In genomic region chr12:124736115-124737039, GRCh38 we compare ENCODE assay signal across 14 cellular contexts.
DNase-seq lines count a peak whose midpoint lies in the region; ATAC-seq and TF ChIP-seq lines count a peak whose summit lies in the region.
"Had no signal": no experiment of that assay in that cellular context is flagged by ENCODE, and none has a peak within 500 bp of the region (broad histone marks: within the 10 kb centered on the region; RNA-seq: fewer than 3 reads in every experiment).

No MANE protein-coding gene starts in this region.

- H3K4me3 ChIP-seq in SJCRH30 (peak overlapping the region; percentile 40), coronary artery (peak overlapping the region; percentile 52)

- H3K4me1 ChIP-seq in SJCRH30: peaks cover 36% of the 10 kb centered on the region

- peak; percentile 53 for DNase-seq in activated CD8-positive, alpha-beta memory T cell treated with anti-CD3 and anti-CD28 coated beads, Interleukin-2, amount 10 ng/mL, durations not matched to agents 7 days and 5 days
- DNase-seq in activated CD8-positive, alpha-beta memory T cell treated with anti-CD3 and anti-CD28 coated beads for 24 hours: no peak
- DNase-seq in SJCRH30: peak; percentile 70 to 71
- no peak for DNase-seq in coronary artery (ENCODE audit: low spot score)
- DNase-seq in stimulated activated naive CD8-positive, alpha-beta T cell treated with anti-CD3 and anti-CD28 coated beads, Interleukin-15, Interleukin-2, amounts not matched to agents 100 U/mL and 50 U/mL, for 24 hours: no peak
- no peak for DNase-seq in HPDE6-E6E7 (ENCODE audit: extremely low spot score)
- no peak for DNase-seq in KG1 (lab: John Stamatoyannopoulos, UW)
- no peak for DNase-seq in GF-D8 (lab: John Stamatoyannopoulos, UW)
- DNase-seq: NCI-H1092 treated with DMSO at 0.1 percent for 48 hours, NCI-H446, SHP77 had no signal

- H3K36me3 Mint-ChIP-seq in activated CD8-positive, alpha-beta memory T cell treated with anti-CD3 and anti-CD28 coated beads, Interleukin-2, amount 10 ng/mL, durations not matched to agents 7 days and 5 days: no peaks in the 10 kb centered on the region

- peak overlapping the region; percentile 55 for H3K27ac ChIP-seq in SJCRH30
- H3K27ac ChIP-seq in coronary artery: peak overlapping the region in 1 of 2 donors; percentile 78
- H3K27ac ChIP-seq: neutrophil had no signal

- no peaks in the 10 kb centered on the region for H3K9me3 ChIP-seq in SJCRH30 (replicated peaks)
- H3K9me3 ChIP-seq: neutrophil had no signal

- peak; percentile 52 for ATAC-seq in activated CD8-positive, alpha-beta memory T cell treated with anti-CD3 and anti-CD28 coated beads, Interleukin-2, amount 10 ng/mL, durations not matched to agents 7 days and 5 days
- peak; percentile 26 for ATAC-seq in stimulated activated naive CD8-positive, alpha-beta T cell treated with anti-CD3 and anti-CD28 coated beads, Interleukin-15, Interleukin-2, amounts not matched to agents 100 U/mL and 50 U/mL, for 24 hours
- ATAC-seq: activated CD4-positive, CD25-positive, alpha-beta regulatory T cell treated with anti-CD3 and anti-CD28 coated beads, Interleukin-2, amount 50 U/mL, for 24 hours; left lobe of liver had no signal

- H3K36me3 ChIP-seq in SJCRH30: no peaks in the 10 kb centered on the region
- H3K36me3 ChIP-seq: neutrophil had no signal

- H3K4me1 Mint-ChIP-seq in activated CD8-positive, alpha-beta memory T cell treated with anti-CD3 and anti-CD28 coated beads, Interleukin-2, amount 10 ng/mL, durations not matched to agents 7 days and 5 days: peaks cover 6% of the 10 kb centered on the region

- no peak overlapping the region for H3K27ac Mint-ChIP-seq in activated CD8-positive, alpha-beta memory T cell treated with anti-CD3 and anti-CD28 coated beads, Interleukin-2, amount 10 ng/mL, durations not matched to agents 7 days and 5 days

- peaks cover 33% of the 10 kb centered on the region for H3K27me3 Mint-ChIP-seq in activated CD8-positive, alpha-beta memory T cell treated with anti-CD3 and anti-CD28 coated beads, Interleukin-2, amount 10 ng/mL, durations not matched to agents 7 days and 5 days

- no peak for TF ChIP-seq CTCF in coronary artery (IDR thresholded peaks at IDR 0.05)

- no peak overlapping the region for H3K4me3 Mint-ChIP-seq in activated CD8-positive, alpha-beta memory T cell treated with anti-CD3 and anti-CD28 coated beads, Interleukin-2, amount 10 ng/mL, durations not matched to agents 7 days and 5 days

- CTCF ChIA-PET in activated CD8-positive, alpha-beta memory T cell treated with anti-CD3 and anti-CD28 coated beads, Interleukin-2, amount 10 ng/mL, durations not matched to agents 7 days and 5 days (lab: Charles Lee): interaction anchor here (0.8 kb wide), 1 partner anchor 19 kb away, joined by 4 read pairs; no protein-coding TSS in a partner anchor

- H3K9me3 Mint-ChIP-seq in activated CD8-positive, alpha-beta memory T cell treated with anti-CD3 and anti-CD28 coated beads, Interleukin-2, amount 10 ng/mL, durations not matched to agents 7 days and 5 days (ENCODE audit: low read depth): no peaks in the 10 kb centered on the region

- H3K27me3 ChIP-seq in SJCRH30: no peaks in the 10 kb centered on the region

Comparison
In these comparisons a context has a peak if more than half of its experiments do, and no peak if none do; other contexts are left out.
1. DNase-seq: peak in activated CD8-positive, alpha-beta memory T cell treated with anti-CD3 and anti-CD28 coated beads, Interleukin-2, amount 10 ng/mL, durations not matched to agents 7 days and 5 days (single experiment) and SJCRH30 (2 of 2); none in activated CD8-positive, alpha-beta memory T cell treated with anti-CD3 and anti-CD28 coated beads for 24 hours (single experiment), coronary artery (single experiment), stimulated activated naive CD8-positive, alpha-beta T cell treated with anti-CD3 and anti-CD28 coated beads, Interleukin-15, Interleukin-2, amounts not matched to agents 100 U/mL and 50 U/mL, for 24 hours (single experiment), HPDE6-E6E7 (single experiment), KG1 (single experiment) and GF-D8 (single experiment).